Comparison of ENCODE assay signal across 8 cellular contexts in the genomic region with DNA sequence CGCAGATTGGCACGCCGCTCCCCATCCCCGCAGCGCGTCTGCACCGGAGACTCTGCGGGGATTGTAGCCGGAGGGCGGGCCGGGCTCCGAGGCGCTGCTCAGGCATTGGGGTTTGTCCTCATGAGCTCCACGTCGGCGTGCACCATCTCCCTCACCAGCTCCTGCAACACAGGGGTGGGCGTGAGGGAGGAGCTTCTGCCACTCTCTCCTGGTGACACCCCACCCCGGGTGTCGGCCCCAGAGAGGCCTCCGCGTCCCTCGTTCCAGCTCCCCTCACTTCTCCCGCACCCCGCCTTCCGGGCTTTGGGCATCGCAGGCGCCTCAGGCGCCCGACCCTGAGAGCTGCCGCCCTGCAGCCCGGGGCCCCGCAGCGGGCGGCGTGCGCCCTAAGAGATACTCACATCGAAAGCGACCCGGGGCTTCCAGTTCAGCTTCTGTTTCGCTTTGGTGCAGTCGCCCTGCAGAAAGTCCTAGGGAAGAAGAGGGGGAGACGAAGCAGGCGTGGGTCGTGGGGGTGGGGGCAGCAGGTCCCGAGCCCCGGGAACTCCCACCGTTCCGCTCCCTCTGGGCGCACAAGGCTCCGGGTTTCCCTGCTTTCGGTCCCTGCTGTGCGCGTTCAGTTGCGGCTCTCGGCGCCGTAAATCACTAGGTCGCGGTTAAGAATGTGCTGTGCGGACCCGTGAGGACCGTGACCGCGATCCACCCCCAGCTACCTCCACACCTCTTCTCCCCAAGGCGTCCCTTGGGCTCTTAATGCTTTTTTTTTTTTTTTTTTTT. TPM values are rescaled to one million over a fixed set of nuclear protein-coding genes. Genes with fewer than 3 reads are reported as not detected.
DNase-seq lines count a peak whose midpoint lies in the region; ATAC-seq and TF ChIP-seq lines count a peak whose summit lies in the region.

No MANE protein-coding gene starts in this region.

- no peak for TF ChIP-seq CTCF in AG04449 (IDR thresholded peaks at IDR 0.05; ENCODE audit: insufficient read depth, low read length, missing control alignments)
- no peak for TF ChIP-seq CTCF in OCI-LY7 (conservative IDR thresholded peaks at IDR 0.05; ENCODE audit: low read length)

- H3K9me3 ChIP-seq in duodenal mucosa (ENCODE audit: control insufficient read depth in 1 of 2, low read length in 2 of 2), result no peaks in the 10 kb centered on the region
- H3K9me3 ChIP-seq in mononuclear cell (ENCODE audit: low read depth, low read length), result no peaks in the 10 kb centered on the region
- H3K9me3 ChIP-seq in OCI-LY7 (ENCODE audit: low read length), result no peaks in the 10 kb centered on the region

- no peak overlapping the region for H3K4me2 ChIP-seq in OCI-LY7 (ENCODE audit: low read length)

- no TSS peak for BruUV-seq in OCI-LY7 (replicated peaks; lab: Mats Ljungman, UMichigan)

- no peaks in the 10 kb centered on the region; the same call in 1 of the 2 replicates for H4K20me1 ChIP-seq in OCI-LY7 (ENCODE audit: insufficient read depth, low read length)

- ATAC-seq in HG02852 (IDR thresholded peaks at IDR 0.05; ENCODE audit: unreplicated experiment) (peak; percentile 61), HG03039 (IDR thresholded peaks at IDR 0.05; ENCODE audit: unreplicated experiment) (no peak)

- POLR2A ChIA-PET in AG04449 (lab: Yijun Ruan, JAX) (interaction anchor here (0.6 to 1.5 kb wide), 4 partner anchors 10 to 1142 kb away, joined by 3 to 6 read pairs (median 4); no protein-coding TSS in a partner anchor), OCI-LY7 (lab: Charles Lee) (no interaction called here)

- DNase-seq in AG04449 (ENCODE audit: low read depth, low spot score) (no peak), DMS79 (lab: John Stamatoyannopoulos, UW) (no peak), Ammon's horn (ENCODE audit: low spot score) (no peak), OCI-LY7 (ENCODE audit: low spot score) (no peak)

- peaks cover 5 to 8% of the 10 kb centered on the region in 2 donors for H3K4me1 ChIP-seq in duodenal mucosa (ENCODE audit: control insufficient read depth in 1 of 2, insufficient read depth in 2 of 2, low read length in 2 of 2)
- peaks cover 30% of the 10 kb centered on the region for H3K4me1 ChIP-seq in mononuclear cell (ENCODE audit: insufficient read depth, low read length)
- no peaks in the 10 kb centered on the region for H3K4me1 ChIP-seq in OCI-LY7 (ENCODE audit: insufficient read depth, low read length, poor library complexity, severe bottlenecking)

- no peaks in the 10 kb centered on the region for H3K9me2 ChIP-seq in OCI-LY7 (ENCODE audit: insufficient read depth, low read length)

- H3K4me3 ChIP-seq in AG04449 (ENCODE audit: low read depth, low read length) (peak overlapping the region; percentile 67), duodenal mucosa (ENCODE audit: low read depth in 1 of 2, low read length in 2 of 2) (peak overlapping the region; percentile 9 to 71), mononuclear cell (ENCODE audit: low read length) (peak overlapping the region; percentile 2), OCI-LY7 (ENCODE audit: low read depth, low read length, poor library complexity, severe bottlenecking) (no peak overlapping the region)

- H2AFZ ChIP-seq in OCI-LY7 (ENCODE audit: low read length), result no peak overlapping the region

- CTCF ChIA-PET in AG04449 (lab: Yijun Ruan, JAX), result interaction anchor here (0.7 to 6.3 kb wide), 4 partner anchors 13 to 480 kb away, joined by 3 to 31 read pairs (median 3); no protein-coding TSS in a partner anchor
- CTCF ChIA-PET in OCI-LY7 (lab: Charles Lee; ENCODE audit: unreplicated experiment), result no interaction called here

- H3K36me3 ChIP-seq in duodenal mucosa (ENCODE audit: control insufficient read depth in 1 of 2, insufficient read depth in 2 of 2, low read length in 2 of 2) (peaks cover 6 to 9% of the 10 kb centered on the region in 2 donors), OCI-LY7 (ENCODE audit: insufficient read depth, low read length) (no peaks in the 10 kb centered on the region)

- intact Hi-C loops in OCI-LY7 (cut with micrococcal nuclease; ENCODE audit: unreplicated experiment), result no loop called here

- H3K27ac ChIP-seq in duodenal mucosa (ENCODE audit: low read depth, low read length), result no peak overlapping the region
- H3K27ac ChIP-seq in OCI-LY7 (ENCODE audit: low read depth, low read length, poor library complexity, severe bottlenecking), result no peak overlapping the region

- H3K9ac ChIP-seq in duodenal mucosa (ENCODE audit: low read depth in 1 of 2, low read length in 2 of 2), result no peak overlapping the region

- peaks cover 20% of the 10 kb centered on the region in 2 donors for H3K27me3 ChIP-seq in duodenal mucosa (ENCODE audit: control insufficient read depth in 1 of 2, insufficient read depth in 2 of 2, low read length in 2 of 2)
- peaks cover 86% of the 10 kb centered on the region for H3K27me3 ChIP-seq in mononuclear cell (ENCODE audit: insufficient read depth, low read length)

- H3K79me2 ChIP-seq in OCI-LY7 (ENCODE audit: insufficient read depth, low read depth, low read length), result no peaks in the 10 kb centered on the region

RNA-seq across cellular contexts. Expression of a gene that starts 14.5 kb away (rescaled TPM):
- total RNA-seq in mononuclear cell (0.10 TPM), OCI-LY7 (2022) (not detected in 2 replicates)
- not detected in 2 replicates for total RNA-seq in OCI-LY7 (2014; rRNA removed; shearing (Covaris generic))
